In genomic region chr18:58401191-58401590, GRCh38 we compare ENCODE assay signal across 12 cellular contexts.
"Had no signal": no experiment of that assay in that cellular context is flagged by ENCODE, and none has a peak within 500 bp of the region (broad histone marks: within the 10 kb centered on the region; RNA-seq: fewer than 3 reads in every experiment).

No MANE protein-coding gene starts in this region.

- H3K9me3 Mint-ChIP-seq: activated T-helper 1 cell treated with anti-CD3 and anti-CD28 coated beads, Interleukin-12 subunit alpha, Interleukin-12 subunit beta, Interleukin-2, Interleukin-4 antibody, amounts not matched to agents 30 ng/mL and 10 ng/mL and 1 ng/mL, durations not matched to agents 14 hours and 24 hours and 36 hours; neural crest cell; T-helper 1 cell treated with Interleukin-12 subunit alpha and Interleukin-12 subunit beta and Interleukin-4 antibody, amounts not matched to agents 30 μg/mL and 1 μg/mL, for 36 hours; WTC11 had no signal

- ATAC-seq: WTC11 had no signal

- H3K9me3 ChIP-seq: thyroid gland had no signal

- H3K27ac Mint-ChIP-seq: activated naive CD8-positive, alpha-beta T cell had no signal

- H3K36me3 Mint-ChIP-seq: activated naive CD8-positive, alpha-beta T cell had no signal

- H3K4me3 Mint-ChIP-seq: activated naive CD8-positive, alpha-beta T cell; neural crest cell; WTC11 had no signal

- H3K27me3 Mint-ChIP-seq: activated naive CD8-positive, alpha-beta T cell had no signal

- DNase-seq: activated CD4-positive, alpha-beta T cell treated with anti-CD3 and anti-CD28 coated beads, Interleukin-2, amount 50 U/mL, for 1 hour; cerebellar nuclear complex; cortex of kidney; erythroblast; kidney; midbrain; thyroid gland had no signal

- H3K27me3 ChIP-seq: thyroid gland had no signal

- H3K4me3 ChIP-seq: thyroid gland had no signal
